ENCODE assay signal across 12 cellular contexts in the genomic region with DNA sequence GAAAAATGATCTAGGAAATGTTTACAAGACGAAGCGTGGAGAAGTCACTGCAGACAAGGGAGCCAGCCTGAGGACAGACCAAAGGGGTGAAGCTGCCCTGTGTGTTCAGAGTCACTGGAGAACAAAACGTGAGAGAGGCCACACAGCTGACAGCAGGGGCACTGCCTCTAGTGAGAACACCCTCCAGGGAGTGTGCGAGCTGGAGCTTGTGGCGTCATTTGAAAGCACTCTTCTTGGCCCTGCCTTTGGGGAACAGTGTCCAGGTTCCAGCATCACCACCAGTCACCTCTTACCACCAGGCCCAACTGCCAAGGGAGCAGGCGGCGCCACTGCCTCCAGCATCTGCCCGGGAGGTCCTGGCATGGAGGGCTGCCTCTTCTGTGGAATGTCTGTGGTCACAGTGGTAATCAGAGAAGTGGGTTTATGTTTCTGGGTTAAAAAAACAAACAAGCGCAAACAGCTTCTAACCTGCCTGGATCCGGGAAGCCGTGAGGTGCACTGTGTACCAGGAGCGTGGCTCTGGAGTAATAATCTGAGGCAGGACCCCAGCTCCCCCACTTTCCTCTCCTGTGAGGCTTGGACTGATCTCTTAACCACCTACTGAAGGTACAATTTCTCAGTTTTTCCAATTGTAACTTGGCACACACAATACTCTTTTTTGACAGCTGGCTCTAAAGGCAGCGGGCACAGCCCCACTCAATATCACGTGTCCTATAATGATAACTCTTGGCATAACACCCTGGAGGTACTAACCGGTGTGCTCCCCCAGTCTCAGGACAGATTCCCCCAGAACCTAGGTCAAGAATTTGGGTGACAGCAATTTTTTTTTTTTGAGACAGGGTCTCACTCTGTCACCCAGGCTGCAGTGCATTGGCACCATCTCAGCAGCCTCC. TPM values are rescaled to one million over a fixed set of nuclear protein-coding genes. Genes with fewer than 3 reads are reported as not detected.
DNase-seq lines count a peak whose midpoint lies in the region; ATAC-seq and TF ChIP-seq lines count a peak whose summit lies in the region.
"Had no signal": no experiment of that assay in that cellular context is flagged by ENCODE, and none has a peak within 500 bp of the region (broad histone marks: within the 10 kb centered on the region; RNA-seq: fewer than 3 reads in every experiment).

No MANE protein-coding gene starts in this region.

- H3K79me2 ChIP-seq in osteoblast (ENCODE audit: insufficient read depth, low read length): no peaks in the 10 kb centered on the region

- ATAC-seq in GM21367 (IDR thresholded peaks at IDR 0.05; ENCODE audit: unreplicated experiment) (no peak), aorta (ENCODE audit: low FRiP score) (no peak), GM21515 (IDR thresholded peaks at IDR 0.05; ENCODE audit: unreplicated experiment) (no peak)

- no peaks in the 10 kb centered on the region for H4K20me1 ChIP-seq in osteoblast (ENCODE audit: insufficient read depth, low read length)

- peak overlapping the region; percentile 40 to 79 for H3K27ac ChIP-seq in esophagus (ENCODE audit: low read depth in 2 of 2, low read length in 1 of 2)
- no peak overlapping the region for H3K27ac ChIP-seq in osteoblast (ENCODE audit: low read depth, low read length)
- peak overlapping the region in 1 of 2 donors; percentile 12 for H3K27ac ChIP-seq in aorta (ENCODE audit: low read depth in 1 of 2, low read length in 2 of 2)

- TF ChIP-seq CTCF in osteoblast (IDR thresholded peaks at IDR 0.05; ENCODE audit: extremely low read depth, low read depth, low read length): no peak

- peak overlapping the region; percentile 71 for H2AFZ ChIP-seq in osteoblast (ENCODE audit: low read length)

- no peaks in the 10 kb centered on the region for H3K27me3 ChIP-seq in esophagus (ENCODE audit: control insufficient read depth in 1 of 2, insufficient read depth in 2 of 2, low read length in 2 of 2)
- H3K27me3 ChIP-seq in osteoblast (ENCODE audit: insufficient read depth, low read length): no peaks in the 10 kb centered on the region
- no peaks in the 10 kb centered on the region for H3K27me3 ChIP-seq in aorta (ENCODE audit: control insufficient read depth in 1 of 2, insufficient read depth in 2 of 2, low read length in 1 of 2)

- 42 to 43% methylated on average over 15 of the region's 15 CpGs for WGBS in esophagus, 2 donors
- whole genome bisulfite sequencing in aorta, 2 donors: 59 to 61% methylated on average over 15 of the region's 15 CpGs

- H3K4me1 ChIP-seq in esophagus (ENCODE audit: control insufficient read depth in 2 of 2, insufficient read depth in 2 of 2, low read length in 1 of 2): peaks cover 4 to 26% of the 10 kb centered on the region in 2 donors
- H3K4me1 ChIP-seq in osteoblast (ENCODE audit: insufficient read depth, low read length): peaks cover 32% of the 10 kb centered on the region
- no peaks in the 10 kb centered on the region for H3K4me1 ChIP-seq in aorta (ENCODE audit: control insufficient read depth in 1 of 2, insufficient read depth in 2 of 2, low read length in 2 of 2)

- intact Hi-C loops in aorta (cut with DNase I): no loop called here

- H3K9me3 ChIP-seq in esophagus (ENCODE audit: control insufficient read depth in 2 of 2, insufficient read depth in 1 of 2, low read depth in 1 of 2, low read length in 1 of 2) (no peaks in the 10 kb centered on the region), osteoblast (ENCODE audit: low read depth, low read length) (no peaks in the 10 kb centered on the region), aorta (ENCODE audit: control insufficient read depth, low read length) (no peaks in the 10 kb centered on the region)

- H3K4me3 ChIP-seq in esophagus (ENCODE audit: low read depth in 1 of 2, low read length in 2 of 2) (no peak overlapping the region), osteoblast (ENCODE audit: insufficient read depth, low read length) (no peak overlapping the region), aorta (ENCODE audit: low read length in 2 of 2) (no peak overlapping the region)

- no peaks in the 10 kb centered on the region for H3K36me3 ChIP-seq in esophagus (ENCODE audit: control insufficient read depth in 2 of 2, insufficient read depth in 2 of 2, low read length in 1 of 2)
- H3K36me3 ChIP-seq in osteoblast (ENCODE audit: insufficient read depth, low read length): no peaks in the 10 kb centered on the region
- H3K36me3 ChIP-seq in aorta (ENCODE audit: control insufficient read depth in 1 of 2, insufficient read depth in 2 of 2, low read length in 1 of 2): no peaks in the 10 kb centered on the region

- peak overlapping the region; percentile 3 for H3K4me2 ChIP-seq in osteoblast (ENCODE audit: insufficient read depth, low read length)

- DNase-seq in EH (ENCODE audit: low read depth): peak; percentile 76
- peak; percentile 74 for DNase-seq in NCI-H69 (lab: John Stamatoyannopoulos, UW)
- DNase-seq in osteoblast (ENCODE audit: insufficient read length, low spot score, missing footprints): no peak
- DNase-seq in NOMO-1 treated with DMSO at 0.1 percent for 48 hours (lab: John Stamatoyannopoulos, UW; ENCODE audit: unreplicated experiment): no peak
- DNase-seq in aorta: no peak
- DNase-seq: CD4-positive, alpha-beta T cell; KG1; stimulated activated CD4-positive, alpha-beta T cell treated with anti-CD3 and anti-CD28 coated beads, Interleukin-4, amount 100 ng/mL, for 24 hours had no signal

RNA-seq across cellular contexts. Expression of a gene that starts 32.2 kb away (rescaled TPM):
- polyA plus RNA-seq in esophagus: 10 to 100 TPM; 21.0 to 24.3 TPM
- 4.4 and 7.6 TPM in 2 replicates for total RNA-seq in osteoblast
- total RNA-seq in aorta: 1 to 10 TPM; 3.8 to 8.9 TPM
- 1 to 10 TPM in 1 of 2 donors, under 1 TPM in 1; 0.33 to 2.1 TPM for polyA plus RNA-seq in aorta
- polyA plus RNA-seq: neural cell had no signal

RNA-seq across cellular contexts. Expression of a gene that starts 47.7 kb away (rescaled TPM):
- polyA plus RNA-seq in esophagus (1 to 10 TPM; 1.7 to 5.6 TPM), aorta (under 1 TPM in 1 of 2 donors, not detected in 1; 0.88 TPM)
- total RNA-seq in osteoblast (4.7 and 9.0 TPM in 2 replicates), aorta (1 to 10 TPM; 3.0 to 3.2 TPM)
- total RNA-seq: CD4-positive, alpha-beta T cell had no signal

Comparison
In these comparisons a context has a peak if more than half of its experiments do, and no peak if none do; other contexts are left out.
1. DNase-seq: peak in EH (single experiment) and NCI-H69 (single experiment); none in osteoblast (single experiment), NOMO-1 treated with DMSO at 0.1 percent for 48 hours (single experiment) and aorta (0 of 2).